Comparison of ENCODE assay signal across 29 cellular contexts in the genomic region with DNA sequence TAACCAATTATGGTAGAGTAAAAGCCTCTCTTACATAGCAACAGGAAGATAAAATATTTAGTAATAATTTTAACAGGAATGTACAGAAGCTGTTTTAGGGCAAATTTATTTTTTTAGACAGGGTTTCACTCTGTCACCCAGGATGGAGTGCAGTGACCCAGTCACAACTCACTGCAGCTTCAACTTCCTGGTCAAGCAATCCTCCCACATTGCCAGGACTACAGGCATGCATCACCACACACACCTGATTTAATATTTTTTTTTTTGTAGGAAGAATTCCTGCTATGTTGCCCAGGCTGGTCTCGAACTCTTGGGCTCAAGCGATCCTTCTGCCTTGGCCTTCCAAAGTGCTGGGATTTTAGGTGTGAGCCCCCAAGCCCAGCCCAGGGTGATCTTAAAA.
"Had no signal": no experiment of that assay in that cellular context is flagged by ENCODE, and none has a peak within 500 bp of the region (broad histone marks: within the 10 kb centered on the region; RNA-seq: fewer than 3 reads in every experiment).

No MANE protein-coding gene starts in this region.

- H3K9me3 ChIP-seq: left lung, lower lobe of right lung, neutrophil, ovary, stomach, testis, thyroid gland, transverse colon, upper lobe of left lung, vagina had no signal

- H3K4me1 ChIP-seq: left lung, lower lobe of right lung, neural progenitor cell, stomach, testis, thyroid gland, transverse colon, upper lobe of left lung, vagina had no signal

- ATAC-seq: left cardiac atrium; left lung; lower lobe of right lung; natural killer cell; right cardiac atrium; sciatic nerve; stimulated activated naive B cell treated with anti-CD40 and anti-IgM and Interleukin-4, amounts not matched to agents 10 μg/mL and 1 μg/mL and 100 μg/mL, for 72 hours; stimulated activated naive CD8-positive, alpha-beta T cell treated with anti-CD3 and anti-CD28 coated beads, Interleukin-15, Interleukin-2, amounts not matched to agents 100 U/mL and 50 U/mL, for 24 hours had no signal

- H3K36me3 ChIP-seq: lower lobe of right lung, neural progenitor cell, neutrophil, ovary, thyroid gland, upper lobe of left lung, vagina had no signal

- H3K4me3 ChIP-seq: left lung, lower lobe of right lung, neural progenitor cell, ovary, skin epidermis, stomach, testis, thyroid gland, transverse colon, upper lobe of left lung, vagina had no signal

- H3K27me3 ChIP-seq: left lung, neural progenitor cell, neutrophil, ovary, stomach, testis, thyroid gland, transverse colon, upper lobe of left lung, vagina had no signal

- H3K27ac ChIP-seq: left lung, lower lobe of right lung, neural progenitor cell, neutrophil, ovary, skin epidermis, stomach, testis, thyroid gland, transverse colon, upper lobe of left lung, vagina had no signal

- DNase-seq: hippocampal formation; left cardiac atrium; left lung; lower lobe of right lung; mammary epithelial cell; mesenchymal stem cell; naive B cell; natural killer cell; nephron progenitor cell; ovary; retina; right cardiac atrium; stimulated activated CD4-positive, alpha-beta T cell treated with anti-CD3 and anti-CD28 coated beads, Interleukin-12 subunit alpha, Interleukin-12 subunit beta, amount 100 ng/mL, for 4 hours; stimulated activated CD4-positive, alpha-beta T cell treated with anti-CD3 and anti-CD28 coated beads, Interleukin-15, amount 100 ng/mL, for 24 hours; stimulated activated CD4-positive, alpha-beta T cell treated with anti-CD3 and anti-CD28 coated beads, Interleukin-2, amount 100 ng/mL, for 24 hours; stimulated activated CD4-positive, alpha-beta T cell treated with anti-CD3 and anti-CD28 coated beads, Interleukin-4, amount 100 ng/mL, for 1 hour; stimulated activated naive B cell treated with anti-CD40 and anti-IgM and Interleukin-4, amounts not matched to agents 10 μg/mL and 1 μg/mL and 100 μg/mL, for 72 hours; stimulated activated naive CD8-positive, alpha-beta T cell treated with anti-CD3 and anti-CD28 coated beads, Interleukin-15, Interleukin-2, amounts not matched to agents 100 U/mL and 50 U/mL, for 24 hours; stomach; testis; transverse colon; upper lobe of left lung had no signal

- FAIRE-seq: keratinocyte had no signal
